Comparison of ENCODE assay signal across 1 cellular context in genomic region chr6:33316603-33317417, GRCh38.
A peak's percentile ranks its signal among the peaks of the same experiment; 100 is the strongest.
TF ChIP-seq lines count a peak whose summit lies in the region.

No MANE protein-coding gene starts in this region.

TF ChIP-seq in H1, 55 proteins besides CTCF, POLR2A, EP300 and RAD21:
- 0 out of 4 replicates have a peak, but pooled peaks of 1 of the 2 experiments have one; percentile 5 for TF ChIP-seq SIN3A (conservative IDR thresholded peaks at IDR 0.05 in 1 of 2, IDR thresholded peaks at IDR 0.05 in 1 of 2; ENCODE audit: low read depth in 1 of 2, low read length in 2 of 2)
- no peak for TF ChIP-seq POLR2AphosphoS5 (IDR thresholded peaks at IDR 0.05; ENCODE audit: low read depth, low read length)
